ENCODE assay signal across 1 cellular context in genomic region chr15:73983211-73983727, GRCh38.
TF ChIP-seq lines count a peak whose summit lies in the region.

No MANE protein-coding gene starts in this region.

TF ChIP-seq in HCT116, 20 proteins besides CTCF, POLR2A, EP300 and RAD21:
- TF ChIP-seq CBX3 (IDR thresholded peaks at IDR 0.05; ENCODE audit: low read depth) (0 out of 2 replicates have a peak, but pooled peaks have one; percentile 49), TCF7L2 (IDR thresholded peaks at IDR 0.05; ENCODE audit: borderline replicate concordance, extremely low read depth, insufficient read depth, insufficient read length) (no peak), SRF (IDR thresholded peaks at IDR 0.05; ENCODE audit: low read depth) (no peak), EZH2phosphoT487 (IDR thresholded peaks at IDR 0.05; ENCODE audit: borderline replicate concordance) (no peak), MAX (IDR thresholded peaks at IDR 0.05) (peak; percentile 44; the same call in 1 of the 2 replicates), JUND (IDR thresholded peaks at IDR 0.05) (peak; percentile 43; the same call in 1 of the 2 replicates), FOSL1 (IDR thresholded peaks at IDR 0.05; ENCODE audit: low read depth) (peak; percentile 30; the same call in 1 of the 2 replicates), POLR2AphosphoS5 (IDR thresholded peaks at IDR 0.05; ENCODE audit: low read depth, low read length) (peak; percentile 33; the same call in 1 of the 2 replicates)
